18 cellular contexts compared by ENCODE assay signal in genomic region chr17:77210946-77211541, GRCh38.
A peak's percentile ranks its signal among the peaks of the same experiment; 100 is the strongest.
DNase-seq lines count a peak whose midpoint lies in the region; ATAC-seq and TF ChIP-seq lines count a peak whose summit lies in the region.
"Had no signal": no experiment of that assay in that cellular context is flagged by ENCODE, and none has a peak within 500 bp of the region (broad histone marks: within the 10 kb centered on the region; RNA-seq: fewer than 3 reads in every experiment).

No MANE protein-coding gene starts in this region.

- DNase-seq in Karpas-422 (peak; percentile 86), suprapubic skin (ENCODE audit: low spot score in 2 of 2) (peak; percentile 47 to 64), CD14-positive monocyte (ENCODE audit: low spot score) (no peak)
- DNase-seq in activated CD4-positive, alpha-beta T cell treated with anti-CD3 and anti-CD28 coated beads, Interleukin-2, amount 10 ng/mL, durations not matched to agents 24 days and 14 days, result no peak
- DNase-seq: activated CD8-positive, alpha-beta T cell treated with anti-CD3 and anti-CD28 coated beads, Interleukin-2, amount 10 ng/mL, durations not matched to agents 7 days and 5 days; activated naive CD8-positive, alpha-beta T cell treated with anti-CD3 and anti-CD28 coated beads for 36 hours; activated T-cell treated with anti-CD3 and anti-CD28 coated beads, Interleukin-2, amount 50 U/mL, for 72 hours; H9; hypothalamus; kidney; NCI-H1417 treated with DMSO at 0.1 percent for 48 hours; NCI-H748 treated with DMSO at 0.1 percent for 48 hours had no signal

- H3K27ac Mint-ChIP-seq in nephron, result peak overlapping the region in 2 of 3 experiments; percentile 28 to 55
- peak overlapping the region in 1 of 7 donors; percentile 26 for H3K27ac Mint-ChIP-seq in CD14-positive monocyte
- H3K27ac Mint-ChIP-seq in activated CD4-positive, alpha-beta T cell treated with anti-CD3 and anti-CD28 coated beads, Interleukin-2, amount 10 ng/mL, durations not matched to agents 24 days and 14 days, result no peak overlapping the region
- H3K27ac Mint-ChIP-seq: activated naive CD8-positive, alpha-beta T cell treated with anti-CD3 and anti-CD28 coated beads for 36 hours; activated T-cell treated with anti-CD3 and anti-CD28 coated beads, Interleukin-2, amount 50 U/mL, for 72 hours had no signal

- intact Hi-C loops in CD14-positive monocyte (cut with micrococcal nuclease), result no loop called here
- intact Hi-C loops in activated CD4-positive, alpha-beta T cell treated with anti-CD3 and anti-CD28 coated beads, Interleukin-2, amount 10 ng/mL, durations not matched to agents 24 days and 14 days (cut with micrococcal nuclease), result no loop called here

- H3K36me3 ChIP-seq in Karpas-422 (ENCODE audit: insufficient read depth, low read length), result peaks cover 32% of the 10 kb centered on the region
- peaks cover 93% of the 10 kb centered on the region for H3K36me3 ChIP-seq in suprapubic skin

- peak overlapping the region; percentile 19; the same call in 1 of the 2 replicates for H2AFZ ChIP-seq in Karpas-422 (ENCODE audit: low read length)

- no peaks in the 10 kb centered on the region for H3K9me2 ChIP-seq in Karpas-422 (replicated peaks; ENCODE audit: insufficient read depth, low read length)

- peaks cover 14% of the 10 kb centered on the region for H3K79me2 ChIP-seq in Karpas-422 (ENCODE audit: low read length)

- TF ChIP-seq CTCF in nephron (IDR thresholded peaks at IDR 0.05; ENCODE audit: unreplicated experiment in 3 of 3), result no peak
- no peak for TF ChIP-seq CTCF in suprapubic skin (IDR thresholded peaks at IDR 0.05)
- no peak for TF ChIP-seq CTCF in CD14-positive monocyte (IDR thresholded peaks at IDR 0.05)

- H3K27ac ChIP-seq in Karpas-422 (ENCODE audit: low read length) (peak overlapping the region; percentile 98), angular gyrus (ENCODE audit: low read depth, low read length) (peak overlapping the region; percentile 97), suprapubic skin (no peak overlapping the region)
- H3K27ac ChIP-seq: tibial artery had no signal

- no peaks in the 10 kb centered on the region for H3K27me3 Mint-ChIP-seq in nephron (ENCODE audit: low read depth)
- peaks cover 0 to 2% (median 1%) of the 10 kb centered on the region in 3 donors for H3K27me3 Mint-ChIP-seq in CD14-positive monocyte (ENCODE audit: low read depth in 3 of 3)
- no peaks in the 10 kb centered on the region for H3K27me3 Mint-ChIP-seq in activated CD4-positive, alpha-beta T cell treated with anti-CD3 and anti-CD28 coated beads, Interleukin-2, amount 10 ng/mL, durations not matched to agents 24 days and 14 days
- H3K27me3 Mint-ChIP-seq: activated naive CD8-positive, alpha-beta T cell treated with anti-CD3 and anti-CD28 coated beads for 36 hours; natural killer cell treated with Interleukin-12 subunit alpha and Interleukin-12 subunit beta and Interleukin-15 and Interleukin-18, amount 100 ng/mL, for 72 hours had no signal

- ATAC-seq in GM18873 (IDR thresholded peaks at IDR 0.05; ENCODE audit: low FRiP score, unreplicated experiment), result no peak
- ATAC-seq: activated CD8-positive, alpha-beta T cell treated with anti-CD3 and anti-CD28 coated beads, Interleukin-2, amount 10 ng/mL, durations not matched to agents 7 days and 5 days; activated T-cell treated with anti-CD3 and anti-CD28 coated beads, Interleukin-2, amount 50 U/mL, for 72 hours; natural killer cell treated with Interleukin-12 subunit alpha and Interleukin-12 subunit beta and Interleukin-15 and Interleukin-18, amount 100 ng/mL, for 72 hours; Panc1 had no signal

- peak overlapping the region; percentile 57 for H3K4me2 ChIP-seq in Karpas-422 (ENCODE audit: low read depth, low read length, poor library complexity, severe bottlenecking)

- peaks cover 79% of the 10 kb centered on the region for H3K36me3 Mint-ChIP-seq in nephron (ENCODE audit: low read depth)
- peaks cover 94 to 96% of the 10 kb centered on the region in 2 donors for H3K36me3 Mint-ChIP-seq in CD14-positive monocyte
- peaks cover 57% of the 10 kb centered on the region for H3K36me3 Mint-ChIP-seq in activated CD4-positive, alpha-beta T cell treated with anti-CD3 and anti-CD28 coated beads, Interleukin-2, amount 10 ng/mL, durations not matched to agents 24 days and 14 days (ENCODE audit: low read depth)

- H3K4me1 Mint-ChIP-seq in nephron (peaks cover 42% of the 10 kb centered on the region), CD14-positive monocyte (peaks cover 26% of the 10 kb centered on the region)
- no peaks in the 10 kb centered on the region for H3K4me1 Mint-ChIP-seq in activated CD4-positive, alpha-beta T cell treated with anti-CD3 and anti-CD28 coated beads, Interleukin-2, amount 10 ng/mL, durations not matched to agents 24 days and 14 days
- H3K4me1 Mint-ChIP-seq: activated naive CD8-positive, alpha-beta T cell treated with anti-CD3 and anti-CD28 coated beads for 36 hours had no signal

- H3K4me3 Mint-ChIP-seq in nephron (no peak overlapping the region), CD14-positive monocyte (no peak overlapping the region)
- H3K4me3 Mint-ChIP-seq in activated CD4-positive, alpha-beta T cell treated with anti-CD3 and anti-CD28 coated beads, Interleukin-2, amount 10 ng/mL, durations not matched to agents 24 days and 14 days, result no peak overlapping the region
- H3K4me3 Mint-ChIP-seq: activated CD8-positive, alpha-beta T cell treated with anti-CD3 and anti-CD28 coated beads, Interleukin-2, amount 10 ng/mL, durations not matched to agents 7 days and 5 days; activated naive CD8-positive, alpha-beta T cell treated with anti-CD3 and anti-CD28 coated beads for 36 hours; activated T-cell treated with anti-CD3 and anti-CD28 coated beads, Interleukin-2, amount 50 U/mL, for 72 hours; H9; natural killer cell treated with Interleukin-12 subunit alpha and Interleukin-12 subunit beta and Interleukin-15 and Interleukin-18, amount 100 ng/mL, for 72 hours had no signal

- H3K9me3 ChIP-seq in Karpas-422 (ENCODE audit: low read length), result no peaks in the 10 kb centered on the region
- H3K9me3 ChIP-seq in suprapubic skin, result no peaks in the 10 kb centered on the region
- H3K9me3 ChIP-seq: tibial artery had no signal

- WGBS in suprapubic skin, result 64% methylated on average over 22 of the region's 22 CpGs

- H3K9me3 Mint-ChIP-seq in nephron, result no peaks in the 10 kb centered on the region
- no peaks in the 10 kb centered on the region for H3K9me3 Mint-ChIP-seq in CD14-positive monocyte
- no peaks in the 10 kb centered on the region for H3K9me3 Mint-ChIP-seq in activated CD4-positive, alpha-beta T cell treated with anti-CD3 and anti-CD28 coated beads, Interleukin-2, amount 10 ng/mL, durations not matched to agents 24 days and 14 days
- H3K9me3 Mint-ChIP-seq: activated naive CD8-positive, alpha-beta T cell treated with anti-CD3 and anti-CD28 coated beads for 36 hours; activated T-cell treated with anti-CD3 and anti-CD28 coated beads, Interleukin-2, amount 50 U/mL, for 72 hours; H9; natural killer cell treated with Interleukin-12 subunit alpha and Interleukin-12 subunit beta and Interleukin-15 and Interleukin-18, amount 100 ng/mL, for 72 hours had no signal

- H4K20me1 ChIP-seq in Karpas-422 (ENCODE audit: insufficient read depth, low read depth, low read length), result no peaks in the 10 kb centered on the region

- H3K4me3 ChIP-seq in Karpas-422 (ENCODE audit: low read length), result peak overlapping the region; percentile 26; the same call in 1 of the 2 replicates
- no peak overlapping the region for H3K4me3 ChIP-seq in suprapubic skin
- H3K4me3 ChIP-seq: tibial artery had no signal

- peak overlapping the region; percentile 70 for H3K9ac ChIP-seq in Karpas-422 (ENCODE audit: low read length)

- H3K4me1 ChIP-seq in Karpas-422 (ENCODE audit: low read length) (peaks cover 54% of the 10 kb centered on the region), suprapubic skin (peaks cover 15% of the 10 kb centered on the region)
- H3K4me1 ChIP-seq: tibial artery had no signal

- H3K27me3 ChIP-seq in Karpas-422 (ENCODE audit: low read length) (no peaks in the 10 kb centered on the region), suprapubic skin (no peaks in the 10 kb centered on the region)
- H3K27me3 ChIP-seq: tibial artery had no signal

- TF ChIP-seq EP300 in suprapubic skin (IDR thresholded peaks at IDR 0.05), result no peak

- TF ChIP-seq POLR2A in suprapubic skin (IDR thresholded peaks at IDR 0.05), result no peak

Comparison
In these comparisons a context has a peak if more than half of its experiments do, and no peak if none do; other contexts are left out.
1. DNase-seq: peak in Karpas-422 (single experiment) and suprapubic skin (2 of 2); none in CD14-positive monocyte (single experiment) and activated CD4-positive, alpha-beta T cell treated with anti-CD3 and anti-CD28 coated beads, Interleukin-2, amount 10 ng/mL, durations not matched to agents 24 days and 14 days (single experiment).